In the genomic region with DNA sequence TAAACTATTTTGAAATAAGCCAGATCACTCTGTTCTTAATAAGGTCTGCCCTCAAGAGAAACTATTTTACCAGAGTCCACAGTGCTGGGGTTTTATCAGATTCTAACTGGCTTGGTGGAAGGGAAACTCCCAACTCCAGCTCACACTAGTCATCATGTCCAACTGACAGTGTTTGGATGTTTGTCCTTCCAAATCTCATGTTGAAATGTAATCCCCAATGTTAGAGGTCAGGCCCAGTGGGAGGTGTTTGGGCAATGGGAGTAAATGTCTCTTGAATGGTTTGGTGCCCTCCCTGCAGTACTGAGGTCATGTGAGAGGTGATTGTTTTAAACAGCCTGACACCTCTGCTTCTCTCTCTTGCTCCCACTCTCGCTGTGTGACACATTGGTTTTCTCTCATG, we compare ENCODE assay signal across 32 cellular contexts.
"Had no signal": no experiment of that assay in that cellular context is flagged by ENCODE, and none has a peak within 500 bp of the region (broad histone marks: within the 10 kb centered on the region; RNA-seq: fewer than 3 reads in every experiment).

No MANE protein-coding gene starts in this region.

- H3K36me3 Mint-ChIP-seq: activated CD4-positive, alpha-beta memory T cell treated with anti-CD3 and anti-CD28 coated beads for 36 hours; activated naive CD4-positive, alpha-beta T cell treated with anti-CD3 and anti-CD28 coated beads, Interleukin-2, amount 10 ng/mL, durations not matched to agents 7 days and 5 days; activated naive CD8-positive, alpha-beta T cell had no signal

- H3K9ac ChIP-seq: SK-N-SH had no signal

- H3K4me1 Mint-ChIP-seq: activated B cell treated with CpG ODN at 0.5 μM for 24 hours; activated naive CD4-positive, alpha-beta T cell treated with anti-CD3 and anti-CD28 coated beads, Interleukin-2, amount 10 ng/mL, durations not matched to agents 7 days and 5 days; activated naive CD8-positive, alpha-beta T cell treated with anti-CD3 and anti-CD28 coated beads, Interleukin-2, amount 50 U/mL, for 24 hours had no signal

- H3K4me3 Mint-ChIP-seq: activated B cell treated with CpG ODN at 0.5 μM for 24 hours; activated CD4-positive, alpha-beta memory T cell treated with anti-CD3 and anti-CD28 coated beads for 36 hours; activated naive CD4-positive, alpha-beta T cell treated with anti-CD3 and anti-CD28 coated beads, Interleukin-2, amount 10 ng/mL, durations not matched to agents 7 days and 5 days; activated naive CD8-positive, alpha-beta T cell; activated naive CD8-positive, alpha-beta T cell treated with anti-CD3 and anti-CD28 coated beads, Interleukin-2, amount 50 U/mL, for 24 hours; T-helper 1 cell treated with Interleukin-12 subunit alpha and Interleukin-12 subunit beta and Interleukin-4 antibody, amounts not matched to agents 30 μg/mL and 1 μg/mL, for 36 hours; T-helper 2 cell treated with Interferon-gamma antibody and Interleukin-4, amounts not matched to agents 5 μg/mL and 100 μg/mL, for 36 hours had no signal

- H3K4me1 ChIP-seq: SJSA1 had no signal

- H3K4me3 ChIP-seq: cardiac muscle cell, K562, PC-9, SJSA1 had no signal

- H3K27me3 ChIP-seq: cardiac muscle cell, SJSA1 had no signal

- DNase-seq: activated B cell treated with CpG ODN at 0.5 μM for 24 hours; activated CD4-positive, alpha-beta memory T cell treated with anti-CD3 and anti-CD28 coated beads for 36 hours; activated CD4-positive, alpha-beta T cell treated with anti-CD3 and anti-CD28 coated beads for 4 hours; activated CD4-positive, alpha-beta T cell treated with anti-CD3 and anti-CD28 coated beads, Interleukin-2, amount 50 U/mL, for 1 hour; activated CD4-positive, CD25-positive, alpha-beta regulatory T cell treated with anti-CD3 and anti-CD28 coated beads, Interleukin-2, amount 50 U/mL, for 72 hours; activated CD8-positive, alpha-beta memory T cell treated with anti-CD3 and anti-CD28 coated beads, Interleukin-2, amount 50 U/mL, for 4 hours; activated effector memory CD4-positive, alpha-beta T cell treated with Interleukin-2 at 50 U/mL for 16 hours; activated naive CD4-positive, alpha-beta T cell treated with anti-CD3 and anti-CD28 coated beads, Interleukin-2, amount 10 ng/mL, durations not matched to agents 7 days and 5 days; activated naive CD8-positive, alpha-beta T cell treated with anti-CD3 and anti-CD28 coated beads, Interleukin-2, amount 50 U/mL, for 24 hours; activated T-cell treated with anti-CD3 and anti-CD28 coated beads for 4 hours; activated T-cell treated with anti-CD3 and anti-CD28 coated beads, Interleukin-2, amount 50 U/mL, for 48 hours; amniotic stem cell; aorta; NCI-H1092 treated with DMSO at 0.1 percent for 48 hours; NCI-H1417; NCI-H146; NCI-H187 treated with DMSO at 0.1 percent for 48 hours; NCI-H2081; NCI-H2171 treated with DMSO at 0.1 percent for 48 hours; NCI-H2227 treated with DMSO at 0.1 percent for 48 hours; NCI-H446 treated with DMSO at 0.1 percent for 48 hours; NCI-H524 treated with DMSO at 0.1 percent for 48 hours; PC-9; SHP77; SK-N-SH had no signal

- H3K27ac ChIP-seq: cardiac muscle cell, PC-9, RWPE1, SJSA1 had no signal

- ATAC-seq: activated naive CD8-positive, alpha-beta T cell treated with anti-CD3 and anti-CD28 coated beads, Interleukin-2, amount 50 U/mL, for 24 hours; K562 had no signal

- H3K36me3 ChIP-seq: cardiac muscle cell, SJSA1 had no signal

- H3K9me3 ChIP-seq: SJSA1, SK-N-SH had no signal

- H3K4me2 ChIP-seq: PC-9, SK-N-SH had no signal

- H3K27me3 Mint-ChIP-seq: activated B cell treated with CpG ODN at 0.5 μM for 24 hours; activated CD4-positive, alpha-beta memory T cell treated with anti-CD3 and anti-CD28 coated beads for 36 hours; activated naive CD4-positive, alpha-beta T cell treated with anti-CD3 and anti-CD28 coated beads, Interleukin-2, amount 10 ng/mL, durations not matched to agents 7 days and 5 days; activated naive CD8-positive, alpha-beta T cell; activated naive CD8-positive, alpha-beta T cell treated with anti-CD3 and anti-CD28 coated beads, Interleukin-2, amount 50 U/mL, for 24 hours had no signal
